Comparison of ENCODE assay signal across 9 cellular contexts in genomic region chr4:48445704-48446103, GRCh38. TPM values are rescaled to one million over a fixed set of nuclear protein-coding genes. Genes with fewer than 3 reads are reported as not detected.
DNase-seq lines count a peak whose midpoint lies in the region; ATAC-seq, FAIRE-seq and TF ChIP-seq lines count a peak whose summit lies in the region.
"Had no signal": no experiment of that assay in that cellular context is flagged by ENCODE, and none has a peak within 500 bp of the region (broad histone marks: within the 10 kb centered on the region; RNA-seq: fewer than 3 reads in every experiment).

No MANE protein-coding gene starts in this region.

- no peak overlapping the region for H3K4me3 ChIP-seq in prostate gland

- H3K9me3 ChIP-seq in prostate gland, result no peaks in the 10 kb centered on the region

- intact Hi-C loops in prostate gland (cut with DNase I), result loop anchor here (5.0 to 10.0 kb wide), 2 partner anchors 99 to 517 kb away; no protein-coding TSS in a partner anchor

- H3K27ac ChIP-seq in prostate gland, result no peak overlapping the region

- 12% methylated on average over 3 of the region's 3 CpGs for WGBS in prostate gland

- ATAC-seq in HG02840 (IDR thresholded peaks at IDR 0.05; ENCODE audit: low FRiP score, unreplicated experiment), result no peak
- no peak for ATAC-seq in activated CD4-positive, CD25-positive, alpha-beta regulatory T cell treated with anti-CD3 and anti-CD28 coated beads, Interleukin-2, amount 50 U/mL, for 24 hours

- TF ChIP-seq CTCF in prostate gland (IDR thresholded peaks at IDR 0.05), result peak in 3 of 4 experiments; percentile 34 to 46 (median 40)

- H3K4me1 ChIP-seq in prostate gland (replicated peaks), result no peaks in the 10 kb centered on the region

- TF ChIP-seq POLR2A in prostate gland (IDR thresholded peaks at IDR 0.05), result no peak

- H3K27me3 ChIP-seq in prostate gland (replicated peaks; ENCODE audit: insufficient read depth), result no peaks in the 10 kb centered on the region

- FAIRE-seq in endometrium (lab: Jason Lieb, UNC), result peak; percentile 93

- DNase-seq in DMS 273 (lab: John Stamatoyannopoulos, UW; ENCODE audit: unreplicated experiment), result peak; percentile 40
- no peak for DNase-seq in DMS 273 treated with DMSO at 0.1 percent for 48 hours (lab: John Stamatoyannopoulos, UW)
- DNase-seq in NCI-H2029 (lab: John Stamatoyannopoulos, UW), result peak; percentile 15
- DNase-seq in prostate gland (ENCODE audit: low spot score), result no peak
- no peak for DNase-seq in NK-92 treated with Interleukin-12 subunit alpha and Interleukin-12 subunit beta, amount 100 ng/mL, for 24 hours (lab: John Stamatoyannopoulos, UW)
- DNase-seq: hypothalamus had no signal

- no peaks in the 10 kb centered on the region for H3K36me3 ChIP-seq in prostate gland

RNA-seq across cellular contexts. Expression of gene SLC10A4, which starts 37.4 kb away (rescaled TPM):
- 1 to 10 TPM in 1 of 2 donors, under 1 TPM in 1; 0.23 to 1.1 TPM for total RNA-seq in prostate gland

RNA-seq across cellular contexts. Expression of gene ZAR1, which starts 44.3 kb away (rescaled TPM):
- total RNA-seq in prostate gland, result 1 to 10 TPM in 1 of 2 donors, not detected in 1; 1.7 TPM

Comparison
In these comparisons a context has a peak if more than half of its experiments do, and no peak if none do; other contexts are left out.
1. DNase-seq: peak in DMS 273 (single experiment) and NCI-H2029 (single experiment); none in DMS 273 treated with DMSO at 0.1 percent for 48 hours (single experiment), prostate gland (single experiment) and NK-92 treated with Interleukin-12 subunit alpha and Interleukin-12 subunit beta, amount 100 ng/mL, for 24 hours (single experiment).